ENCODE assay signal across 12 cellular contexts in genomic region chr10:28569506-28570159, GRCh38. TPM values are rescaled to one million over a fixed set of nuclear protein-coding genes. Genes with fewer than 3 reads are reported as not detected.
DNase-seq lines count a peak whose midpoint lies in the region; ATAC-seq and FAIRE-seq lines count a peak whose summit lies in the region.
"Had no signal": no experiment of that assay in that cellular context is flagged by ENCODE, and none has a peak within 500 bp of the region (broad histone marks: within the 10 kb centered on the region; RNA-seq: fewer than 3 reads in every experiment).

No MANE protein-coding gene starts in this region.

- WGBS in GM23248 (ENCODE audit: low coverage in 1 of 2, low lambda C conversion rate in 2 of 2, missing lambda C conversion rate in 2 of 2), 2 experiments, result 59 to 64% methylated on average over 3 of the region's 3 CpGs
- WGBS in mesendoderm (ENCODE audit: extremely low coverage, insufficient coverage, low lambda C conversion rate), result no CpG with 5 or more reads among the region's 3 CpGs

- peaks cover 49% of the 10 kb centered on the region for H3F3A ChIP-seq in GM23248 (ENCODE audit: insufficient read depth)

- H3K4me2 ChIP-seq in GM23248 (ENCODE audit: unreplicated experiment) (peak overlapping the region; percentile 33), mesendoderm (ENCODE audit: low read length) (no peak overlapping the region)

- H3K79me2 ChIP-seq in ACC112 (ENCODE audit: control insufficient read depth, insufficient read depth, low read length, unreplicated experiment), result peaks cover 98% of the 10 kb centered on the region
- H3K79me2 ChIP-seq in GM23248 (ENCODE audit: insufficient read depth), result peaks cover 100% of the 10 kb centered on the region
- peaks cover 81% of the 10 kb centered on the region for H3K79me2 ChIP-seq in mesendoderm (ENCODE audit: control insufficient read depth, insufficient read depth, low read length)

- no peak overlapping the region for H4K5ac ChIP-seq in mesendoderm (ENCODE audit: low read length)

- no peak overlapping the region for H3K23ac ChIP-seq in mesendoderm (ENCODE audit: low read length)

- H3K27ac Mint-ChIP-seq in activated naive CD8-positive, alpha-beta T cell treated with anti-CD3 and anti-CD28 coated beads, Interleukin-2, amount 50 U/mL, for 24 hours, result peak overlapping the region; percentile 65

- H3K9ac ChIP-seq in GM23248 (no peak overlapping the region), mesendoderm (ENCODE audit: low read length) (no peak overlapping the region)

- no peaks in the 10 kb centered on the region for H3K9me3 ChIP-seq in GM23248 (ENCODE audit: low read depth)
- H3K9me3 ChIP-seq: thoracic aorta had no signal

- H2AFZ ChIP-seq in ACC112 (ENCODE audit: low read length, unreplicated experiment) (no peak overlapping the region), GM23248 (no peak overlapping the region)

- FAIRE-seq in islet of Langerhans (lab: Jason Lieb, UNC), result peak; percentile 47

- H2AK5ac ChIP-seq in mesendoderm (ENCODE audit: low read length), result no peak overlapping the region

- no peak overlapping the region for H3K4me3 Mint-ChIP-seq in activated naive CD8-positive, alpha-beta T cell treated with anti-CD3 and anti-CD28 coated beads, Interleukin-2, amount 50 U/mL, for 24 hours

- peaks cover 45% of the 10 kb centered on the region for H4K20me1 ChIP-seq in GM23248 (ENCODE audit: insufficient read depth)

- peaks cover 47% of the 10 kb centered on the region for H3K36me3 Mint-ChIP-seq in activated naive CD8-positive, alpha-beta T cell treated with anti-CD3 and anti-CD28 coated beads, Interleukin-2, amount 50 U/mL, for 24 hours (ENCODE audit: low read depth)

- H3K56ac ChIP-seq in mesendoderm (ENCODE audit: low read length), result no peak overlapping the region

- peaks cover 8% of the 10 kb centered on the region for H3K79me1 ChIP-seq in mesendoderm (ENCODE audit: low read length)

- no peaks in the 10 kb centered on the region for H3K9me3 Mint-ChIP-seq in activated naive CD8-positive, alpha-beta T cell treated with anti-CD3 and anti-CD28 coated beads, Interleukin-2, amount 50 U/mL, for 24 hours

- H3K4me1 Mint-ChIP-seq in activated naive CD8-positive, alpha-beta T cell treated with anti-CD3 and anti-CD28 coated beads, Interleukin-2, amount 50 U/mL, for 24 hours, result peaks cover 90% of the 10 kb centered on the region

- H2BK5ac ChIP-seq in mesendoderm (ENCODE audit: low read length), result no peak overlapping the region

- H3K18ac ChIP-seq in mesendoderm (ENCODE audit: low read length), result no peak overlapping the region

- no peaks in the 10 kb centered on the region for H3K9me2 ChIP-seq in GM23248 (ENCODE audit: insufficient read depth)

- H2BK120ac ChIP-seq in mesendoderm (ENCODE audit: low read depth, low read length), result no peak overlapping the region

- H3K27ac ChIP-seq in ACC112 (ENCODE audit: low read depth, low read length) (peak overlapping the region; percentile 26; the same call in 1 of the 2 replicates), GM23248 (peak overlapping the region; percentile 26), mesendoderm (ENCODE audit: low read depth, low read length) (no peak overlapping the region)
- H3K27ac ChIP-seq: thoracic aorta had no signal

- no peaks in the 10 kb centered on the region for H3K27me3 Mint-ChIP-seq in activated naive CD8-positive, alpha-beta T cell treated with anti-CD3 and anti-CD28 coated beads, Interleukin-2, amount 50 U/mL, for 24 hours

- no peak overlapping the region for H2BK15ac ChIP-seq in mesendoderm (replicated peaks; ENCODE audit: low read depth)

- no peak overlapping the region for H3K4me3 ChIP-seq in ACC112 (ENCODE audit: low read depth, low read length)
- no peak overlapping the region for H3K4me3 ChIP-seq in GM23248
- no peak overlapping the region for H3K4me3 ChIP-seq in mesendoderm (ENCODE audit: low read length)
- no peak overlapping the region for H3K4me3 ChIP-seq in H7 (ENCODE audit: insufficient read depth, low read depth, low read length)
- H3K4me3 ChIP-seq: thoracic aorta had no signal

- no peaks in the 10 kb centered on the region for H3K27me3 ChIP-seq in ACC112 (ENCODE audit: insufficient read depth, low read length)
- no peaks in the 10 kb centered on the region for H3K27me3 ChIP-seq in GM23248 (replicated peaks; ENCODE audit: insufficient read depth)
- H3K27me3 ChIP-seq in mesendoderm (ENCODE audit: insufficient read depth, low read length, poor library complexity), result no peaks in the 10 kb centered on the region
- no peaks in the 10 kb centered on the region for H3K27me3 ChIP-seq in H7 (ENCODE audit: control insufficient read depth, insufficient read depth, low read length)

- H3K36me3 ChIP-seq in ACC112 (ENCODE audit: insufficient read depth, low read length), result no peaks in the 10 kb centered on the region
- H3K36me3 ChIP-seq in GM23248 (ENCODE audit: low read depth), result peaks cover 18% of the 10 kb centered on the region; the same call in 1 of the 2 replicates
- peaks cover 1% of the 10 kb centered on the region for H3K36me3 ChIP-seq in mesendoderm (ENCODE audit: control insufficient read depth, insufficient read depth, low read length)
- no peaks in the 10 kb centered on the region for H3K36me3 ChIP-seq in H7 (replicated peaks; ENCODE audit: control insufficient read depth, insufficient read depth, low read length)
- H3K36me3 ChIP-seq: thoracic aorta had no signal

- intact Hi-C loops in head of caudate nucleus (cut with DNase I), result no loop called here

- ATAC-seq in activated naive CD8-positive, alpha-beta T cell treated with anti-CD3 and anti-CD28 coated beads, Interleukin-2, amount 50 U/mL, for 24 hours, result peak; percentile 78

- DNase-seq in GM23248 (peak; percentile 63), NCI-H1048 (lab: John Stamatoyannopoulos, UW) (no peak), mesendoderm (no peak), head of caudate nucleus (no peak), H7 (no peak)
- DNase-seq in activated naive CD8-positive, alpha-beta T cell treated with anti-CD3 and anti-CD28 coated beads, Interleukin-2, amount 50 U/mL, for 24 hours, result no peak
- DNase-seq: activated CD4-positive, alpha-beta T cell treated with anti-CD3 and anti-CD28 coated beads for 4 hours; left cardiac atrium; NCI-H82 had no signal

- H3K4ac ChIP-seq in mesendoderm (ENCODE audit: low read depth, low read length), result no peak overlapping the region

- peaks cover 24% of the 10 kb centered on the region for H3K4me1 ChIP-seq in ACC112 (ENCODE audit: control insufficient read depth, insufficient read depth, low read length, unreplicated experiment)
- peaks cover 38% of the 10 kb centered on the region for H3K4me1 ChIP-seq in GM23248 (ENCODE audit: insufficient read depth)
- H3K4me1 ChIP-seq in mesendoderm (ENCODE audit: control insufficient read depth, low read depth, low read length), result no peaks in the 10 kb centered on the region

- no peak overlapping the region for H4K8ac ChIP-seq in mesendoderm (ENCODE audit: low read depth, low read length)

- in situ Hi-C loops in GM23248 (cut with MboI), result no loop called here

RNA-seq across cellular contexts. Expression of gene WAC, which starts 36.7 kb away (rescaled TPM):
- total RNA-seq in GM23248 (2014; rRNA removed; shearing (Covaris generic)), result 57.5 and 67.3 TPM in 2 replicates
- polyA plus RNA-seq in GM23248 (2016; fragmentation: Nextera tagmentation; extraction: Ambion mirVana), result 53.3 and 54.3 TPM in 2 replicates
- 121 TPM for polyA plus RNA-seq in mesendoderm (2013, experiment 1 of 2)
- polyA plus RNA-seq in mesendoderm (2013, experiment 2 of 2), result 122 TPM
- total RNA-seq in H7 (2014; rRNA removed; shearing (Covaris generic)), result 71.0 and 99.9 TPM in 2 replicates
